In the genomic region with DNA sequence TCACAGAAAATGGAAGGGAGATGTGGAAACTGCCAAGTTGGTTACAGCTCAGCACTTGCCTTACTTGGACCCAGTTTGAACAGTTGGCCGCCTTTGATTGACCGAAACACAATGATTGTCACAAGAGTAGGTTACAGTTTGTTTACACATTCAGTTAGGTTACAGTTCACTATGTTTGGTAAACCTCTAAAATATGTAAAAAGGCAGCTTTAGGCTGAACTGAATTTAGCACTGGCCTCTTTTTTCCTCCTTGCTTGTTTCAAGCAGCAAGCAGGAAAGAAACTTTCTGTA, we compare ENCODE assay signal across 8 cellular contexts.
"Had no signal": no experiment of that assay in that cellular context is flagged by ENCODE, and none has a peak within 500 bp of the region (broad histone marks: within the 10 kb centered on the region; RNA-seq: fewer than 3 reads in every experiment).

No MANE protein-coding gene starts in this region.

- H3K4me3 ChIP-seq: GM12878 had no signal

- FAIRE-seq: G401.6, GM12878, GM12891, GM12892, GM18507, GM19239 had no signal

- ATAC-seq: GM12878 had no signal

- DNase-seq: GDM1, GF-D8 had no signal
